ENCODE assay signal across 1 cellular context in the genomic region with DNA sequence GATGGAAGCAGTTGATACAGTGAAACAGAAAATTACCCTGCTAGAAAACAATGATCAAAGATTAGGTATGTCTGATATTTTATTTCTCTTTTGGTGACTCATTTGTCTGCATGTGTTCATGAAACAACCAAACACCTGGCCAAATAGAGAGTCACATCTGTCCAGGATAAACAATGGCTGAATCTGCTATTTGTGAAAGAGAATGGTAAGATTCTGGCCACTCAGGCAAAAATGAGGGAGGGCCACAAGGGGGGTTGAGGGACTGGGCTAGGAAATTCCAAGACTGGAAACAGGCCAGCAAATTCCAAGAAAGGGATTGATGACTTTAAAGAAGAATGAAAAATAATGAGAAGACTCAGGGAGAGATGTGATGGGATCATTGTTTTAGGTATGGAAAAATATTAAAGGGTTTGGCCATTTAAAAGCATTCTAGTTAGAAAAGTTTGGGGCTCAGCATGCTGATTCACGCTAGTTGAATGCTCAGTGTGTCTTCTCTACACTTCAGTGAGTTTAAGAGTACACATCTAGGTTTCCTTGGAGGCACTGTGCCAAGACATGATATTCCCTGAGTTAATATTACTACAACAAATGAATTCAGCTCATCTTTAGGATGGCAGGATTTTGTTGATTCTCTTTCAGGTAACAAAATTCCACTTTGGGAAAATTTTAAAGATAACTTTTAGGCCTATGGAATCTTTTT.
TF ChIP-seq lines count a peak whose summit lies in the region.

No MANE protein-coding gene starts in this region.

TF ChIP-seq in IMR-90, 13 proteins besides CTCF, POLR2A, EP300 and RAD21:
- TF ChIP-seq RFX5 (IDR thresholded peaks at IDR 0.05; ENCODE audit: low read depth, low read length) = no peak
- TF ChIP-seq FOS (IDR thresholded peaks at IDR 0.05; ENCODE audit: low read depth, low read length) = peak; percentile 19; the same call in 1 of the 2 replicates
